Comparison of ENCODE assay signal across 11 cellular contexts in the genomic region with DNA sequence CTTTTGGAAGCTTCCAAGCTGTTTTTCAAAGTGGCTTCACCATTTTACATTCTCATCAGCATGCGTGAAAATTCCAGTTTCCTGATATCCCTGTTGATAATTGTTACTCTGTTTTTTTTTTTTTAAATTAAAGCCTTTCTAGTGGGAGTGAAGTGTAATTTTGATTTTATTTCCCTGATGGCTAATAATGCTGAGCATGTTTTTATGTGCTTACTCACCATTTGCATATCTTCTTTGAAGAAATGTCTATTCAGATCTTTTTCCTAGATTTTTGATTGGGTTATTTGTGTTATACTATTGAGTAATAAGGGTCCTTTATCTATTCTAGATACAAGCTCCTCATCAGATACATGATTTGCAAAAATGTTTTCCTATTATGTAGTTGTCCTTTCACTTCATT.
"Had no signal": no experiment of that assay in that cellular context is flagged by ENCODE, and none has a peak within 500 bp of the region (broad histone marks: within the 10 kb centered on the region; RNA-seq: fewer than 3 reads in every experiment).

No MANE protein-coding gene starts in this region.

- ATAC-seq: GM23338, HCT116 had no signal

- H3K36me3 ChIP-seq: HAP-1 had no signal

- H3K27ac ChIP-seq: GM23248 had no signal

- H3K4me2 ChIP-seq: GM23338 had no signal

- DNase-seq: GM23248, GOT3, H7, H9, HCEC 1CT, HFFc6 had no signal

- H2AFZ ChIP-seq: GM23248, GM23338 had no signal

- H3K9me3 ChIP-seq: HAP-1 had no signal

- H3K4me1 ChIP-seq: HAP-1 had no signal

- H3K9ac ChIP-seq: GM23248 had no signal

- FAIRE-seq: H1, H54 had no signal

- H3K4me3 ChIP-seq: GM23248, GM23338, HAP-1 had no signal
